ENCODE assay signal across 1 cellular context in the genomic region with DNA sequence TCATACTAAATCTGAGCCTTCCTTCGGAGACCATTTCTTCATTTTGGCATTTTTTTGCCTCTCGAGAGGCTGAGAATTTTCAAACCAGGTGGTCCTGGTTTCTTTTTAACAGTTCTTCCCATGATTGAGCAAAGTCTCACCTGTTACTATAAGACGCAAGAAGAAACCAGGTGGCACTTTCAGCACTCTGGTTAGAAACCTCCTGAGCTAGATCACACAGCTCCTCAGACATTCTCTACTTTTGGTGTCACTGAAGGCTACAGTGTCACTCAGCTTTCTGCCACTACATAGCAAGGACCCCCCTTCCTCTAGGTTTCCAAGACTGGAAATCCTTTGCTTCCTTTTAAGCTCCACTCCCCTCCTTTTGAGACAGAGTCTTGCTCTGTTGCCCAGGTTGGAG.
A peak's percentile ranks its signal among the peaks of the same experiment; 100 is the strongest.
TF ChIP-seq lines count a peak whose summit lies in the region.

No MANE protein-coding gene starts in this region.

TF ChIP-seq in GM12878, 131 proteins besides CTCF, POLR2A, EP300 and RAD21:
- peak; percentile 46; the same call in 1 of the 2 replicates for TF ChIP-seq HDGF (IDR thresholded peaks at IDR 0.05)
- no peak for TF ChIP-seq HCFC1 (IDR thresholded peaks at IDR 0.05; ENCODE audit: low read length)
- TF ChIP-seq, protein P1, sequence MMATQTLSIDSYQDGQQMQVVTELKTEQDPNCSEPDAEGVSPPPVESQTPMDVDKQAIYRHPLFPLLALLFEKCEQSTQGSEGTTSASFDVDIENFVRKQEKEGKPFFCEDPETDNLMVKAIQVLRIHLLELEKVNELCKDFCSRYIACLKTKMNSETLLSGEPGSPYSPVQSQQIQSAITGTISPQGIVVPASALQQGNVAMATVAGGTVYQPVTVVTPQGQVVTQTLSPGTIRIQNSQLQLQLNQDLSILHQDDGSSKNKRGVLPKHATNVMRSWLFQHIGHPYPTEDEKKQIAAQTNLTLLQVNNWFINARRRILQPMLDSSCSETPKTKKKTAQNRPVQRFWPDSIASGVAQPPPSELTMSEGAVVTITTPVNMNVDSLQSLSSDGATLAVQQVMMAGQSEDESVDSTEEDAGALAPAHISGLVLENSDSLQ (IDR thresholded peaks at IDR 0.05): peak; percentile 13; the same call in 1 of the 2 replicates
- TF ChIP-seq, protein P2, sequence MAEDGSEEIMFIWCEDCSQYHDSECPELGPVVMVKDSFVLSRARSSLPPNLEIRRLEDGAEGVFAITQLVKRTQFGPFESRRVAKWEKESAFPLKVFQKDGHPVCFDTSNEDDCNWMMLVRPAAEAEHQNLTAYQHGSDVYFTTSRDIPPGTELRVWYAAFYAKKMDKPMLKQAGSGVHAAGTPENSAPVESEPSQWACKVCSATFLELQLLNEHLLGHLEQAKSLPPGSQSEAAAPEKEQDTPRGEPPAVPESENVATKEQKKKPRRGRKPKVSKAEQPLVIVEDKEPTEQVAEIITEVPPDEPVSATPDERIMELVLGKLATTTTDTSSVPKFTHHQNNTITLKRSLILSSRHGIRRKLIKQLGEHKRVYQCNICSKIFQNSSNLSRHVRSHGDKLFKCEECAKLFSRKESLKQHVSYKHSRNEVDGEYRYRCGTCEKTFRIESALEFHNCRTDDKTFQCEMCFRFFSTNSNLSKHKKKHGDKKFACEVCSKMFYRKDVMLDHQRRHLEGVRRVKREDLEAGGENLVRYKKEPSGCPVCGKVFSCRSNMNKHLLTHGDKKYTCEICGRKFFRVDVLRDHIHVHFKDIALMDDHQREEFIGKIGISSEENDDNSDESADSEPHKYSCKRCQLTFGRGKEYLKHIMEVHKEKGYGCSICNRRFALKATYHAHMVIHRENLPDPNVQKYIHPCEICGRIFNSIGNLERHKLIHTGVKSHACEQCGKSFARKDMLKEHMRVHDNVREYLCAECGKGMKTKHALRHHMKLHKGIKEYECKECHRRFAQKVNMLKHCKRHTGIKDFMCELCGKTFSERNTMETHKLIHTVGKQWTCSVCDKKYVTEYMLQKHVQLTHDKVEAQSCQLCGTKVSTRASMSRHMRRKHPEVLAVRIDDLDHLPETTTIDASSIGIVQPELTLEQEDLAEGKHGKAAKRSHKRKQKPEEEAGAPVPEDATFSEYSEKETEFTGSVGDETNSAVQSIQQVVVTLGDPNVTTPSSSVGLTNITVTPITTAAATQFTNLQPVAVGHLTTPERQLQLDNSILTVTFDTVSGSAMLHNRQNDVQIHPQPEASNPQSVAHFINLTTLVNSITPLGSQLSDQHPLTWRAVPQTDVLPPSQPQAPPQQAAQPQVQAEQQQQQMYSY (CRISPR knock-in tag; IDR thresholded peaks at IDR 0.05): no peak
- TF ChIP-seq, protein P3, sequence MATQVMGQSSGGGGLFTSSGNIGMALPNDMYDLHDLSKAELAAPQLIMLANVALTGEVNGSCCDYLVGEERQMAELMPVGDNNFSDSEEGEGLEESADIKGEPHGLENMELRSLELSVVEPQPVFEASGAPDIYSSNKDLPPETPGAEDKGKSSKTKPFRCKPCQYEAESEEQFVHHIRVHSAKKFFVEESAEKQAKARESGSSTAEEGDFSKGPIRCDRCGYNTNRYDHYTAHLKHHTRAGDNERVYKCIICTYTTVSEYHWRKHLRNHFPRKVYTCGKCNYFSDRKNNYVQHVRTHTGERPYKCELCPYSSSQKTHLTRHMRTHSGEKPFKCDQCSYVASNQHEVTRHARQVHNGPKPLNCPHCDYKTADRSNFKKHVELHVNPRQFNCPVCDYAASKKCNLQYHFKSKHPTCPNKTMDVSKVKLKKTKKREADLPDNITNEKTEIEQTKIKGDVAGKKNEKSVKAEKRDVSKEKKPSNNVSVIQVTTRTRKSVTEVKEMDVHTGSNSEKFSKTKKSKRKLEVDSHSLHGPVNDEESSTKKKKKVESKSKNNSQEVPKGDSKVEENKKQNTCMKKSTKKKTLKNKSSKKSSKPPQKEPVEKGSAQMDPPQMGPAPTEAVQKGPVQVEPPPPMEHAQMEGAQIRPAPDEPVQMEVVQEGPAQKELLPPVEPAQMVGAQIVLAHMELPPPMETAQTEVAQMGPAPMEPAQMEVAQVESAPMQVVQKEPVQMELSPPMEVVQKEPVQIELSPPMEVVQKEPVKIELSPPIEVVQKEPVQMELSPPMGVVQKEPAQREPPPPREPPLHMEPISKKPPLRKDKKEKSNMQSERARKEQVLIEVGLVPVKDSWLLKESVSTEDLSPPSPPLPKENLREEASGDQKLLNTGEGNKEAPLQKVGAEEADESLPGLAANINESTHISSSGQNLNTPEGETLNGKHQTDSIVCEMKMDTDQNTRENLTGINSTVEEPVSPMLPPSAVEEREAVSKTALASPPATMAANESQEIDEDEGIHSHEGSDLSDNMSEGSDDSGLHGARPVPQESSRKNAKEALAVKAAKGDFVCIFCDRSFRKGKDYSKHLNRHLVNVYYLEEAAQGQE (IDR thresholded peaks at IDR 0.05; ENCODE audit: low read depth, low read length): peak; percentile 60; the same call in 1 of the 2 replicates
- TF ChIP-seq SMAD5 (IDR thresholded peaks at IDR 0.05; ENCODE audit: low read depth): no peak
- no peak for TF ChIP-seq MTA2 (IDR thresholded peaks at IDR 0.05; ENCODE audit: low read depth)
- no peak for TF ChIP-seq HDAC6 (IDR thresholded peaks at IDR 0.05; ENCODE audit: unreplicated experiment)
